Comparison of ENCODE assay signal across 26 cellular contexts in genomic region chr19:17888260-17888659, GRCh38. TPM values are rescaled to one million over a fixed set of nuclear protein-coding genes. Genes with fewer than 3 reads are reported as not detected.
"Had no signal": no experiment of that assay in that cellular context is flagged by ENCODE, and none has a peak within 500 bp of the region (broad histone marks: within the 10 kb centered on the region; RNA-seq: fewer than 3 reads in every experiment).

No MANE protein-coding gene starts in this region.

- H3K4me3 ChIP-seq: K562 had no signal

- H3K27ac ChIP-seq: KMS-11 had no signal

- H3K9ac ChIP-seq: KMS-11, SK-N-SH had no signal

- ATAC-seq: K562, T-cell had no signal

- H3K9me3 ChIP-seq: SK-N-SH had no signal

- H3K4me2 ChIP-seq: KMS-11, SK-N-SH had no signal

- FAIRE-seq: K562, RCC 7860 had no signal

- DNase-seq: Kasumi-1, MM.1S, NCI-H1105, NCI-H1417, NCI-H1436 treated with DMSO at 0.1 percent for 48 hours, NCI-H187, NCI-H2029, NCI-H2081 treated with DMSO at 0.1 percent for 48 hours, NCI-H2171, NCI-H226, NCI-H446, NCI-H510A, NCI-H524 treated with DMSO at 0.1 percent for 48 hours, NCI-H774, RPMI8226, SHP77, SK-N-SH, SW 1271, T-cell had no signal

RNA-seq across cellular contexts. Expression of gene SLC5A5, which starts 16.5 kb away (rescaled TPM):
- total RNA-seq: HT1080, M059J, SK-MEL-5 had no signal
- polyA plus RNA-seq: IgD-negative memory B cell had no signal
